ENCODE assay signal across 20 cellular contexts in the genomic region with DNA sequence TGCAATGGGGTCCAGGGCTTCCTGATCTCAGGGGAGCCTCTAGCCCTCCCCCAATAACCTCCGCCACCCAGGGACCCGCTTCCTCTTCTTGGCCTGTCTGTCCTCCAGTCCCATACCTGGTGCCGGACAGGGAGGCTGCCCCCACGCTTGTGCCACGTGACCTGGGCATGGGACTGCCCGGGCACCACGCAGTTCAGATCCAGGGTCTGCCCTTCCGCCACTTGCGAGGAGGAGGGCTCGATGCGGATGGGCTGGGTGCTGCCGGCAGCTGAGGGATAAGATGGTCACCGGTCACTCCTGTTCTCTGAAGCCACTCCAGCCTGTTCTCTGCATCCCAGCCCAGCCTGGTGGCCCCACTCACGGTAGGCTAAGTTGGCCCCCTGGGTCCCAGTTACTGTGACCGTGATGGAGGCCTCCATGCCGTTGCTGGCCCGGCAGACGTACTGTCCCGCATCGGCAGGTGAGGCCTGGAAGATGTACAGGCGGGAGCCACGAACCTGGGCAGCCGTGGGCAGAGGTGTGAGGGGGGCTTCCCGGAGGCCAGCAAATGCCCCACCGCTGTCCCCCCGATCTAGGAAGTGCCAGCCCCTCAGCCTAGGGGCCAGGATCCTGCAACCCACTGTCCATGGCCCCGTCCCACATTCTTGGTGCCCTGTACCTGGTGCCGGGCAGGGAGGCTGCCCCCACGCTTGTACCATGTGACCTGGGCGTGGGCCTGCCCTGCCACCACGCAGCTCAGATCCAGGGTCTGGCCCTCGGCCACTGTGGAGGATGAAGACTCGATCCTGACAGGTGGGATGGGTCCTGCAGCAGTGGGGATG. TPM values are rescaled to one million over a fixed set of nuclear protein-coding genes. Genes with fewer than 3 reads are reported as not detected.
DNase-seq lines count a peak whose midpoint lies in the region; ATAC-seq, FAIRE-seq and TF ChIP-seq lines count a peak whose summit lies in the region.
"Had no signal": no experiment of that assay in that cellular context is flagged by ENCODE, and none has a peak within 500 bp of the region (broad histone marks: within the 10 kb centered on the region; RNA-seq: fewer than 3 reads in every experiment).

No MANE protein-coding gene starts in this region.

- no peaks in the 10 kb centered on the region for H3K27me3 Mint-ChIP-seq in activated CD8-positive, alpha-beta T cell treated with anti-CD3 and anti-CD28 coated beads, Interleukin-2, amount 10 ng/mL, durations not matched to agents 7 days and 5 days (ENCODE audit: low read depth)
- no peaks in the 10 kb centered on the region for H3K27me3 Mint-ChIP-seq in activated CD8-positive, alpha-beta T cell treated with anti-CD3 and anti-CD28 coated beads for 36 hours
- no peaks in the 10 kb centered on the region for H3K27me3 Mint-ChIP-seq in T-helper 17 cell
- H3K27me3 Mint-ChIP-seq: CD4-positive, alpha-beta T cell had no signal

- FAIRE-seq in urothelium cell line (lab: Jason Lieb, UNC): peak; percentile 69
- FAIRE-seq: A204.1, HTR-8/SVneo had no signal

- H3K4me3 Mint-ChIP-seq in activated CD8-positive, alpha-beta T cell treated with anti-CD3 and anti-CD28 coated beads, Interleukin-2, amount 10 ng/mL, durations not matched to agents 7 days and 5 days: no peak overlapping the region
- H3K4me3 Mint-ChIP-seq in activated CD8-positive, alpha-beta T cell treated with anti-CD3 and anti-CD28 coated beads for 36 hours: no peak overlapping the region
- H3K4me3 Mint-ChIP-seq in T-helper 17 cell: peak overlapping the region; percentile 66
- H3K4me3 Mint-ChIP-seq: CD4-positive, alpha-beta T cell; GM23338 had no signal

- no peak for ATAC-seq in activated CD8-positive, alpha-beta T cell treated with anti-CD3 and anti-CD28 coated beads, Interleukin-2, amount 10 ng/mL, durations not matched to agents 7 days and 5 days
- ATAC-seq in activated CD8-positive, alpha-beta T cell treated with anti-CD3 and anti-CD28 coated beads for 36 hours: no peak
- ATAC-seq in T-helper 17 cell (no peak), left lobe of liver (no peak)
- ATAC-seq: GM23338 had no signal

- no peak for DNase-seq in activated CD8-positive, alpha-beta T cell treated with anti-CD3 and anti-CD28 coated beads, Interleukin-2, amount 10 ng/mL, durations not matched to agents 7 days and 5 days
- DNase-seq in activated CD8-positive, alpha-beta T cell treated with anti-CD3 and anti-CD28 coated beads for 36 hours: no peak
- DNase-seq in T-helper 17 cell (no peak), left lobe of liver (ENCODE audit: low spot score) (peak; percentile 42), urothelium cell line (ENCODE audit: low spot score) (no peak), midbrain (lab: John Stamatoyannopoulos, UW) (no peak)
- no peak for DNase-seq in activated CD4-positive, alpha-beta T cell treated with anti-CD3 and anti-CD28 coated beads for 48 hours
- DNase-seq: Caco-2; CD4-positive, alpha-beta T cell; GF-D8; HCEC 1CT; KBM-7; NCI-H1694 treated with DMSO at 0.1 percent for 48 hours; SHP77 had no signal

- CTCF ChIA-PET in activated CD8-positive, alpha-beta T cell treated with anti-CD3 and anti-CD28 coated beads, Interleukin-2, amount 10 ng/mL, durations not matched to agents 7 days and 5 days (lab: Charles Lee): no interaction called here
- CTCF ChIA-PET in activated CD8-positive, alpha-beta T cell treated with anti-CD3 and anti-CD28 coated beads for 36 hours (lab: Charles Lee): no interaction called here

- no peaks in the 10 kb centered on the region for H3K9me3 ChIP-seq in T-helper 17 cell (ENCODE audit: control insufficient read depth, low read length, poor library complexity, severe bottlenecking)
- H3K9me3 ChIP-seq: Caco-2 had no signal

- POLR2A ChIA-PET in activated CD8-positive, alpha-beta T cell treated with anti-CD3 and anti-CD28 coated beads, Interleukin-2, amount 10 ng/mL, durations not matched to agents 7 days and 5 days (lab: Charles Lee): interaction anchor here (0.5 kb wide), 1 partner anchor 247 kb away, joined by 4 read pairs; no protein-coding TSS in a partner anchor
- POLR2A ChIA-PET in activated CD8-positive, alpha-beta T cell treated with anti-CD3 and anti-CD28 coated beads for 36 hours (lab: Charles Lee): no interaction called here

- H3K27ac Mint-ChIP-seq in activated CD8-positive, alpha-beta T cell treated with anti-CD3 and anti-CD28 coated beads, Interleukin-2, amount 10 ng/mL, durations not matched to agents 7 days and 5 days: peak overlapping the region; percentile 66
- no peak overlapping the region for H3K27ac Mint-ChIP-seq in activated CD8-positive, alpha-beta T cell treated with anti-CD3 and anti-CD28 coated beads for 36 hours
- peak overlapping the region; percentile 84 for H3K27ac Mint-ChIP-seq in T-helper 17 cell
- H3K27ac Mint-ChIP-seq: CD4-positive, alpha-beta T cell; GM23338 had no signal

- no peaks in the 10 kb centered on the region for H3K9me3 Mint-ChIP-seq in activated CD8-positive, alpha-beta T cell treated with anti-CD3 and anti-CD28 coated beads, Interleukin-2, amount 10 ng/mL, durations not matched to agents 7 days and 5 days (ENCODE audit: insufficient read depth)
- H3K9me3 Mint-ChIP-seq in activated CD8-positive, alpha-beta T cell treated with anti-CD3 and anti-CD28 coated beads for 36 hours: no peaks in the 10 kb centered on the region
- H3K9me3 Mint-ChIP-seq: CD4-positive, alpha-beta T cell; GM23338 had no signal

- peaks cover 3% of the 10 kb centered on the region for H3K4me1 Mint-ChIP-seq in activated CD8-positive, alpha-beta T cell treated with anti-CD3 and anti-CD28 coated beads, Interleukin-2, amount 10 ng/mL, durations not matched to agents 7 days and 5 days (ENCODE audit: low read depth)
- no peaks in the 10 kb centered on the region for H3K4me1 Mint-ChIP-seq in activated CD8-positive, alpha-beta T cell treated with anti-CD3 and anti-CD28 coated beads for 36 hours (ENCODE audit: low read depth)
- H3K4me1 Mint-ChIP-seq in T-helper 17 cell: peaks cover 5% of the 10 kb centered on the region
- H3K4me1 Mint-ChIP-seq: GM23338 had no signal

- no peak for TF ChIP-seq CTCF in activated CD8-positive, alpha-beta T cell treated with anti-CD3 and anti-CD28 coated beads for 36 hours (IDR thresholded peaks at IDR 0.05)

- no peaks in the 10 kb centered on the region for H3K36me3 Mint-ChIP-seq in activated CD8-positive, alpha-beta T cell treated with anti-CD3 and anti-CD28 coated beads, Interleukin-2, amount 10 ng/mL, durations not matched to agents 7 days and 5 days (ENCODE audit: low read depth)
- no peaks in the 10 kb centered on the region for H3K36me3 Mint-ChIP-seq in activated CD8-positive, alpha-beta T cell treated with anti-CD3 and anti-CD28 coated beads for 36 hours (ENCODE audit: low read depth)
- no peaks in the 10 kb centered on the region for H3K36me3 Mint-ChIP-seq in T-helper 17 cell (ENCODE audit: low read depth)

- intact Hi-C loops in activated CD8-positive, alpha-beta T cell treated with anti-CD3 and anti-CD28 coated beads for 36 hours (cut with micrococcal nuclease): no loop called here

RNA-seq across cellular contexts. Expression of a gene that starts 39.6 kb away (rescaled TPM):
- not detected for total RNA-seq in activated CD8-positive, alpha-beta T cell treated with anti-CD3 and anti-CD28 coated beads, Interleukin-2, amount 10 ng/mL, durations not matched to agents 7 days and 5 days
- under 1 TPM in 1 of 2 experiments, not detected in 1; 0.07 TPM for total RNA-seq in activated CD8-positive, alpha-beta T cell treated with anti-CD3 and anti-CD28 coated beads for 36 hours
- total RNA-seq in T-helper 17 cell: not detected
- not detected for total RNA-seq in left lobe of liver
- total RNA-seq: Caco-2; CD4-positive, alpha-beta T cell; Daoy; NCI-H460; OCI-LY7 had no signal
